ENCODE assay signal across 20 cellular contexts in genomic region chr12:52877242-52877641, GRCh38. TPM values are rescaled to one million over a fixed set of nuclear protein-coding genes. Genes with fewer than 3 reads are reported as not detected.
DNase-seq lines count a peak whose midpoint lies in the region; ATAC-seq, FAIRE-seq and TF ChIP-seq lines count a peak whose summit lies in the region.
"Had no signal": no experiment of that assay in that cellular context is flagged by ENCODE, and none has a peak within 500 bp of the region (broad histone marks: within the 10 kb centered on the region; RNA-seq: fewer than 3 reads in every experiment).

No MANE protein-coding gene starts in this region.

- H3K27ac ChIP-seq in RWPE1 (peak overlapping the region; percentile 100), transverse colon (peak overlapping the region in 1 of 4 donors; percentile 97)
- H3K27ac ChIP-seq: C4-2B, HL-60, Peyer's patch had no signal

- intact Hi-C loops in transverse colon (cut with DNase I; ENCODE audit: low total_unique reads) = loop anchor here (10.0 kb wide), 2 partner anchors 502 to 638 kb away; no protein-coding TSS in a partner anchor

- POLR2A ChIA-PET in RWPE1 (lab: Yijun Ruan, JAX; ENCODE audit: low non-redundant PET) = interaction anchor here (0.6 kb wide), 1 partner anchor 733 kb away, joined by 3 read pairs; no protein-coding TSS in a partner anchor

- no peak for TF ChIP-seq POLR2A in transverse colon (IDR thresholded peaks at IDR 0.05)

- in situ Hi-C loops in transverse colon (cut with MboI; ENCODE audit: low pct_ligation_motif_present in 1 of 4, low pct_unique_long_range_greater_than_20kb in 1 of 4, low sequenced_read_pairs in 3 of 4) = loop anchor here (5.0 to 10.0 kb wide), 5 partner anchors 290 to 722 kb away; partner anchors contain the start of gene KRT84 (in 1 of the 4)

- TF ChIP-seq CTCF in RWPE1 (conservative IDR thresholded peaks at IDR 0.05; ENCODE audit: low read depth) = no peak
- TF ChIP-seq CTCF in transverse colon (IDR thresholded peaks at IDR 0.05) = no peak

- no peaks in the 10 kb centered on the region for H3K36me3 ChIP-seq in transverse colon
- H3K36me3 ChIP-seq: MG63, Peyer's patch had no signal

- H3K9me3 ChIP-seq in transverse colon = no peaks in the 10 kb centered on the region
- H3K9me3 ChIP-seq: Caco-2, MG63, Peyer's patch had no signal

- peaks cover 6% of the 10 kb centered on the region for H3K27me3 ChIP-seq in transverse colon
- H3K27me3 ChIP-seq: MG63, Peyer's patch had no signal

- H3K4me1 ChIP-seq in transverse colon = peaks cover 18 to 52% (median 46%) of the 10 kb centered on the region in 4 donors

- no peak for ATAC-seq in HG02870 (IDR thresholded peaks at IDR 0.05; ENCODE audit: unreplicated experiment)

- no peak for TF ChIP-seq EP300 in transverse colon (IDR thresholded peaks at IDR 0.05; ENCODE audit: low read depth)

- DNase-seq in NCI-H2171 treated with DMSO at 0.1 percent for 48 hours (lab: John Stamatoyannopoulos, UW) (peak; percentile 17), NCI-H2171 (lab: John Stamatoyannopoulos, UW) (no peak), RWPE1 (ENCODE audit: low spot score) (no peak), islet precursor cell (peak; percentile 60), transverse colon (peak; percentile 7), RCC 7860 (ENCODE audit: low spot score) (no peak), amygdala (lab: John Stamatoyannopoulos, UW) (no peak)
- DNase-seq: 8988T, Caco-2, KG1, MG63, NCI-H187 treated with DMSO at 0.1 percent for 48 hours, Peyer's patch had no signal

- CTCF ChIA-PET in RWPE1 (lab: Yijun Ruan, JAX) = interaction anchor here (0.6 to 3.8 kb wide), 4 partner anchors 12 to 505 kb away, joined by 3 to 25 read pairs (median 4); no protein-coding TSS in a partner anchor

- 69% methylated on average over 3 of the region's 3 CpGs; no CpG with 5 or more reads in 1 of the 2 donors for WGBS in transverse colon (ENCODE audit: low coverage in 1 of 2), 2 donors

- no peak overlapping the region for H3K4me3 ChIP-seq in transverse colon
- H3K4me3 ChIP-seq: MG63, Peyer's patch had no signal

- FAIRE-seq in RCC 7860 (lab: Jason Lieb, UNC) = no peak
- FAIRE-seq: G401.6, GM12892, GM19239 had no signal

RNA-seq across cellular contexts. Expression of gene KRT8, which starts 27.6 kb away (rescaled TPM):
- total RNA-seq in transverse colon = 1,000 to 10,000 TPM; 1,016 to 3,505 (median 2,245) TPM

RNA-seq across cellular contexts. Expression of gene KRT78, which starts 28.4 kb away (rescaled TPM):
- not detected for total RNA-seq in transverse colon
- total RNA-seq: Caco-2, NCI-H460, Peyer's patch had no signal

RNA-seq across cellular contexts. Expression of gene KRT79, which starts 43.1 kb away (rescaled TPM):
- not detected for total RNA-seq in transverse colon
- total RNA-seq: Caco-2, NCI-H460, Peyer's patch had no signal

Comparison
In these comparisons a context has a peak if more than half of its experiments do, and no peak if none do; other contexts are left out.
1. DNase-seq: peak in NCI-H2171 treated with DMSO at 0.1 percent for 48 hours (single experiment), islet precursor cell (single experiment) and transverse colon (single experiment); none in NCI-H2171 (single experiment), RWPE1 (single experiment), RCC 7860 (single experiment) and amygdala (0 of 56).